Comparison of ENCODE assay signal across 14 cellular contexts in genomic region chr4:6887591-6888371, GRCh38. TPM values are rescaled to one million over a fixed set of nuclear protein-coding genes. Genes with fewer than 3 reads are reported as not detected.
DNase-seq lines count a peak whose midpoint lies in the region; ATAC-seq and TF ChIP-seq lines count a peak whose summit lies in the region.
"Had no signal": no experiment of that assay in that cellular context is flagged by ENCODE, and none has a peak within 500 bp of the region (broad histone marks: within the 10 kb centered on the region; RNA-seq: fewer than 3 reads in every experiment).

No MANE protein-coding gene starts in this region.

- peaks cover 21% of the 10 kb centered on the region for H3F3A ChIP-seq in neural progenitor cell (ENCODE audit: low read depth)

- TF ChIP-seq CTCF in adrenal gland (IDR thresholded peaks at IDR 0.05): no peak
- no peak for TF ChIP-seq CTCF in tibial nerve (IDR thresholded peaks at IDR 0.05)
- no peak for TF ChIP-seq CTCF in neural progenitor cell (IDR thresholded peaks at IDR 0.05)

- peak; percentile 3 for DNase-seq in activated naive CD8-positive, alpha-beta T cell treated with anti-CD3 and anti-CD28 coated beads, Interleukin-2, amount 10 ng/mL, durations not matched to agents 7 days and 5 days
- DNase-seq in activated naive CD8-positive, alpha-beta T cell treated with anti-CD3 and anti-CD28 coated beads for 36 hours: no peak
- DNase-seq in adrenal gland (peak in 6 of 7 donors; percentile 60 to 85 (median 70)), left kidney (ENCODE audit: low read depth, low spot score) (peak; percentile 49), tibial nerve (ENCODE audit: low spot score in 2 of 2) (no peak), nucleus accumbens (lab: John Stamatoyannopoulos, UW) (no peak), neural progenitor cell (ENCODE audit: low spot score) (no peak)
- no peak for DNase-seq in stimulated activated naive CD4-positive, alpha-beta T cell (lab: John Stamatoyannopoulos, UW)
- DNase-seq: naive thymus-derived CD4-positive, alpha-beta T cell; NCI-H146; SK-N-SH; small intestine had no signal

- no peaks in the 10 kb centered on the region for H3K79me2 ChIP-seq in neural progenitor cell (ENCODE audit: low read depth)

- H3K4me1 ChIP-seq in adrenal gland (replicated peaks in 1 of 2) (peaks cover 27 to 43% of the 10 kb centered on the region in 2 donors), tibial nerve (peaks cover 0 to 49% (median 30%) of the 10 kb centered on the region in 4 donors), neural progenitor cell (peaks cover 21% of the 10 kb centered on the region)

- H3K36me3 Mint-ChIP-seq in activated naive CD8-positive, alpha-beta T cell treated with anti-CD3 and anti-CD28 coated beads, Interleukin-2, amount 10 ng/mL, durations not matched to agents 7 days and 5 days: peaks cover 11% of the 10 kb centered on the region
- H3K36me3 Mint-ChIP-seq in activated naive CD8-positive, alpha-beta T cell treated with anti-CD3 and anti-CD28 coated beads for 36 hours: peaks cover 4% of the 10 kb centered on the region
- H3K36me3 Mint-ChIP-seq in neural progenitor cell: peaks cover 13% of the 10 kb centered on the region

- TF ChIP-seq POLR2A in adrenal gland (IDR thresholded peaks at IDR 0.05): no peak
- no peak for TF ChIP-seq POLR2A in tibial nerve (IDR thresholded peaks at IDR 0.05)

- no peak overlapping the region for H3K9ac ChIP-seq in neural progenitor cell
- H3K9ac ChIP-seq: SK-N-SH had no signal

- peak in 1 of 2 donors; percentile 18 for TF ChIP-seq EP300 in tibial nerve (IDR thresholded peaks at IDR 0.05)

- no peaks in the 10 kb centered on the region for H3K9me3 ChIP-seq in adrenal gland (replicated peaks in 1 of 3)
- peaks cover 0 to 7% (median 0%) of the 10 kb centered on the region in 4 donors for H3K9me3 ChIP-seq in tibial nerve
- H3K9me3 ChIP-seq in neural progenitor cell (ENCODE audit: low read depth): no peaks in the 10 kb centered on the region
- H3K9me3 ChIP-seq: SK-N-SH had no signal

- H3K4me3 Mint-ChIP-seq in activated naive CD8-positive, alpha-beta T cell treated with anti-CD3 and anti-CD28 coated beads, Interleukin-2, amount 10 ng/mL, durations not matched to agents 7 days and 5 days: no peak overlapping the region
- H3K4me3 Mint-ChIP-seq in activated naive CD8-positive, alpha-beta T cell treated with anti-CD3 and anti-CD28 coated beads for 36 hours: no peak overlapping the region
- H3K4me3 Mint-ChIP-seq in neural progenitor cell: no peak overlapping the region
- H3K4me3 Mint-ChIP-seq: naive thymus-derived CD4-positive, alpha-beta T cell had no signal

- peaks cover 5% of the 10 kb centered on the region for H3K9me3 Mint-ChIP-seq in activated naive CD8-positive, alpha-beta T cell treated with anti-CD3 and anti-CD28 coated beads, Interleukin-2, amount 10 ng/mL, durations not matched to agents 7 days and 5 days
- H3K9me3 Mint-ChIP-seq in activated naive CD8-positive, alpha-beta T cell treated with anti-CD3 and anti-CD28 coated beads for 36 hours: peaks cover 10% of the 10 kb centered on the region
- H3K9me3 Mint-ChIP-seq in neural progenitor cell: peaks cover 10% of the 10 kb centered on the region

- H3K27me3 ChIP-seq in adrenal gland (no peaks in the 10 kb centered on the region), tibial nerve (no peaks in the 10 kb centered on the region), neural progenitor cell (no peaks in the 10 kb centered on the region)
- H3K27me3 ChIP-seq: breast epithelium had no signal

- 53 to 65% (median 56%) methylated on average over 15 to 21 of the region's 21 CpGs for WGBS in adrenal gland, 4 donors
- WGBS in tibial nerve, 2 donors: 36 to 44% methylated on average over 18 to 20 of the region's 21 CpGs

- H2AFZ ChIP-seq in neural progenitor cell (replicated peaks): no peak overlapping the region

- H4K20me1 ChIP-seq in neural progenitor cell (ENCODE audit: low read depth): peaks cover 4% of the 10 kb centered on the region

- peak overlapping the region in 2 of 5 donors; percentile 41 to 79 for H3K27ac ChIP-seq in adrenal gland
- H3K27ac ChIP-seq in tibial nerve: peak overlapping the region in 3 of 4 donors; percentile 19 to 60 (median 20)
- H3K27ac ChIP-seq in neural progenitor cell: no peak overlapping the region
- H3K27ac ChIP-seq: breast epithelium had no signal

- intact Hi-C loops in adrenal gland (cut with DNase I): no loop called here

- H3K4me3 ChIP-seq in adrenal gland (no peak overlapping the region), tibial nerve (no peak overlapping the region), neural progenitor cell (no peak overlapping the region)
- H3K4me3 ChIP-seq: A549, breast epithelium had no signal

- no peak for ATAC-seq in activated naive CD8-positive, alpha-beta T cell treated with anti-CD3 and anti-CD28 coated beads, Interleukin-2, amount 10 ng/mL, durations not matched to agents 7 days and 5 days (ENCODE audit: low read depth)
- ATAC-seq: A549; naive thymus-derived CD4-positive, alpha-beta T cell had no signal

- POLR2A ChIA-PET in activated naive CD8-positive, alpha-beta T cell treated with anti-CD3 and anti-CD28 coated beads, Interleukin-2, amount 10 ng/mL, durations not matched to agents 7 days and 5 days (lab: Charles Lee): no interaction called here

- peaks cover 18% of the 10 kb centered on the region for H3K4me1 Mint-ChIP-seq in activated naive CD8-positive, alpha-beta T cell treated with anti-CD3 and anti-CD28 coated beads, Interleukin-2, amount 10 ng/mL, durations not matched to agents 7 days and 5 days
- peaks cover 13% of the 10 kb centered on the region for H3K4me1 Mint-ChIP-seq in activated naive CD8-positive, alpha-beta T cell treated with anti-CD3 and anti-CD28 coated beads for 36 hours
- peaks cover 23% of the 10 kb centered on the region for H3K4me1 Mint-ChIP-seq in neural progenitor cell

- H3K4me2 ChIP-seq in neural progenitor cell: no peak overlapping the region
- H3K4me2 ChIP-seq: A549, SK-N-SH had no signal

- no peak overlapping the region for H3K27ac Mint-ChIP-seq in activated naive CD8-positive, alpha-beta T cell treated with anti-CD3 and anti-CD28 coated beads, Interleukin-2, amount 10 ng/mL, durations not matched to agents 7 days and 5 days
- H3K27ac Mint-ChIP-seq in activated naive CD8-positive, alpha-beta T cell treated with anti-CD3 and anti-CD28 coated beads for 36 hours: no peak overlapping the region
- H3K27ac Mint-ChIP-seq in neural progenitor cell: no peak overlapping the region
- H3K27ac Mint-ChIP-seq: naive thymus-derived CD4-positive, alpha-beta T cell had no signal

- H3K27me3 Mint-ChIP-seq in activated naive CD8-positive, alpha-beta T cell treated with anti-CD3 and anti-CD28 coated beads, Interleukin-2, amount 10 ng/mL, durations not matched to agents 7 days and 5 days: no peaks in the 10 kb centered on the region
- H3K27me3 Mint-ChIP-seq in activated naive CD8-positive, alpha-beta T cell treated with anti-CD3 and anti-CD28 coated beads for 36 hours: no peaks in the 10 kb centered on the region
- H3K27me3 Mint-ChIP-seq in neural progenitor cell (ENCODE audit: insufficient read depth, low read depth): peaks cover 2% of the 10 kb centered on the region
- H3K27me3 Mint-ChIP-seq: naive thymus-derived CD4-positive, alpha-beta T cell had no signal

- H3K36me3 ChIP-seq in adrenal gland (replicated peaks in 1 of 2) (peaks cover 0 to 9% of the 10 kb centered on the region in 2 donors), tibial nerve (peaks cover 0 to 16% (median 0%) of the 10 kb centered on the region in 3 donors), neural progenitor cell (no peaks in the 10 kb centered on the region)
- H3K36me3 ChIP-seq: breast epithelium had no signal

RNA-seq across cellular contexts. Expression of gene TBC1D14, which starts 21.8 kb away (rescaled TPM):
- 10 to 100 TPM; 44.5 to 52.3 TPM for total RNA-seq in activated naive CD8-positive, alpha-beta T cell treated with anti-CD3 and anti-CD28 coated beads, Interleukin-2, amount 10 ng/mL, durations not matched to agents 7 days and 5 days
- total RNA-seq in activated naive CD8-positive, alpha-beta T cell treated with anti-CD3 and anti-CD28 coated beads for 36 hours: 10 to 100 TPM; 38.4 to 39.3 TPM
- total RNA-seq in adrenal gland (100 to 1,000 TPM in 1 of 8 donors, 10 to 100 TPM in 7; 74.9 to 110 (median 84.3) TPM), tibial nerve (10 to 100 TPM; 46.9 to 65.7 (median 51.3) TPM), neural progenitor cell (ENCODE audit: low replicate concordance) (47.9 and 58.8 TPM in 2 replicates)
- polyA plus RNA-seq in adrenal gland: 10 to 100 TPM; 24.9 to 54.0 (median 28.2) TPM

Comparison
In these comparisons a context has a peak if more than half of its experiments do, and no peak if none do; other contexts are left out.
1. DNase-seq: peak in activated naive CD8-positive, alpha-beta T cell treated with anti-CD3 and anti-CD28 coated beads, Interleukin-2, amount 10 ng/mL, durations not matched to agents 7 days and 5 days (single experiment), adrenal gland (6 of 7) and left kidney (single experiment); none in activated naive CD8-positive, alpha-beta T cell treated with anti-CD3 and anti-CD28 coated beads for 36 hours (single experiment), tibial nerve (0 of 2), nucleus accumbens (0 of 56), stimulated activated naive CD4-positive, alpha-beta T cell (0 of 6) and neural progenitor cell (single experiment).